In genomic region chr20:62918137-62918536, GRCh38 we compare ENCODE assay signal across 12 cellular contexts. TPM values are rescaled to one million over a fixed set of nuclear protein-coding genes. Genes with fewer than 3 reads are reported as not detected.
DNase-seq lines count a peak whose midpoint lies in the region; ATAC-seq and TF ChIP-seq lines count a peak whose summit lies in the region.
"Had no signal": no experiment of that assay in that cellular context is flagged by ENCODE, and none has a peak within 500 bp of the region (broad histone marks: within the 10 kb centered on the region; RNA-seq: fewer than 3 reads in every experiment).

No MANE protein-coding gene starts in this region.

- peak overlapping the region; percentile 53 for H3K27ac ChIP-seq in Karpas-422 (ENCODE audit: low read length)
- H3K27ac ChIP-seq: A549, stomach had no signal

- no peak overlapping the region for H2AFZ ChIP-seq in Karpas-422 (ENCODE audit: low read length)

- no peaks in the 10 kb centered on the region for H3K9me3 ChIP-seq in Karpas-422 (ENCODE audit: low read length)
- H3K9me3 ChIP-seq: A549, stomach had no signal

- peak; percentile 45 for ATAC-seq in activated CD4-positive, alpha-beta T cell treated with anti-CD3 and anti-CD28 coated beads for 36 hours
- ATAC-seq in HG02938 (IDR thresholded peaks at IDR 0.05; ENCODE audit: unreplicated experiment): no peak
- ATAC-seq: A549, Panc1 had no signal

- CTCF ChIA-PET in activated CD4-positive, alpha-beta T cell treated with anti-CD3 and anti-CD28 coated beads for 36 hours (lab: Charles Lee): interaction anchor here (0.7 to 11.1 kb wide), 6 partner anchors 9 to 579 kb away, joined by 3 to 140 read pairs (median 12); partner anchors contain the start of gene GID8
- CTCF ChIA-PET in HEK293T (lab: Yijun Ruan, JAX): interaction anchor here (1.4 to 5.5 kb wide), 3 partner anchors 9 to 18 kb away, joined by 3 to 20 read pairs (median 7); partner anchors contain the start of gene DIDO1

- POLR2A ChIA-PET in activated CD4-positive, alpha-beta T cell treated with anti-CD3 and anti-CD28 coated beads for 36 hours (lab: Charles Lee): interaction anchor here (0.7 to 1.2 kb wide), 3 partner anchors 15 to 21 kb away, joined by 3 to 4 read pairs (median 3); no protein-coding TSS in a partner anchor
- POLR2A ChIA-PET in HEK293T (lab: Yijun Ruan, JAX): interaction anchor here (1.2 kb wide), 1 partner anchor 19 kb away, joined by 3 read pairs; the partner anchor contains the start of gene GID8

- H3K27me3 ChIP-seq in Karpas-422 (ENCODE audit: low read length): no peaks in the 10 kb centered on the region
- H3K27me3 ChIP-seq: stomach had no signal

- no peaks in the 10 kb centered on the region for H3K9me3 Mint-ChIP-seq in activated CD4-positive, alpha-beta T cell treated with anti-CD3 and anti-CD28 coated beads for 36 hours (ENCODE audit: low read depth)
- H3K9me3 Mint-ChIP-seq in activated naive CD8-positive, alpha-beta T cell treated with anti-CD3 and anti-CD28 coated beads for 36 hours: no peaks in the 10 kb centered on the region
- H3K9me3 Mint-ChIP-seq: dendritic cell treated with granulocyte-macrophage colony-stimulating factor and Interleukin-4, amounts not matched to agents 40 ng/mL and 50 ng/mL, for 4 days had no signal

- H3K4me1 ChIP-seq in Karpas-422 (ENCODE audit: low read length): peaks cover 65% of the 10 kb centered on the region

- peaks cover 1% of the 10 kb centered on the region; the same call in 1 of the 2 replicates for H3K36me3 ChIP-seq in Karpas-422 (ENCODE audit: insufficient read depth, low read length)

- intact Hi-C loops in activated CD4-positive, alpha-beta T cell treated with anti-CD3 and anti-CD28 coated beads for 36 hours (cut with DNase I, micrococcal nuclease): loop anchor here in 1 of 2 experiments (2.0 kb wide), 1 partner anchor 17 kb away; no protein-coding TSS in a partner anchor

- H3K79me2 ChIP-seq in Karpas-422 (ENCODE audit: low read length): peaks cover 100% of the 10 kb centered on the region

- peak overlapping the region; percentile 69 for H3K4me3 Mint-ChIP-seq in activated CD4-positive, alpha-beta T cell treated with anti-CD3 and anti-CD28 coated beads for 36 hours
- H3K4me3 Mint-ChIP-seq in activated naive CD8-positive, alpha-beta T cell treated with anti-CD3 and anti-CD28 coated beads for 36 hours: peak overlapping the region; percentile 61
- H3K4me3 Mint-ChIP-seq: dendritic cell treated with granulocyte-macrophage colony-stimulating factor and Interleukin-4, amounts not matched to agents 40 ng/mL and 50 ng/mL, for 4 days had no signal

- H3K27me3 Mint-ChIP-seq in activated CD4-positive, alpha-beta T cell treated with anti-CD3 and anti-CD28 coated beads for 36 hours: no peaks in the 10 kb centered on the region
- H3K27me3 Mint-ChIP-seq in activated naive CD8-positive, alpha-beta T cell treated with anti-CD3 and anti-CD28 coated beads for 36 hours: no peaks in the 10 kb centered on the region
- H3K27me3 Mint-ChIP-seq: dendritic cell treated with granulocyte-macrophage colony-stimulating factor and Interleukin-4, amounts not matched to agents 40 ng/mL and 50 ng/mL, for 4 days had no signal

- peaks cover 78% of the 10 kb centered on the region for H3K4me1 Mint-ChIP-seq in activated CD4-positive, alpha-beta T cell treated with anti-CD3 and anti-CD28 coated beads for 36 hours
- peaks cover 81% of the 10 kb centered on the region for H3K4me1 Mint-ChIP-seq in activated naive CD8-positive, alpha-beta T cell treated with anti-CD3 and anti-CD28 coated beads for 36 hours

- H3K4me2 ChIP-seq in Karpas-422 (ENCODE audit: low read depth, low read length, poor library complexity, severe bottlenecking): peak overlapping the region; percentile 53
- H3K4me2 ChIP-seq: A549 had no signal

- H3K9ac ChIP-seq in Karpas-422 (ENCODE audit: low read length): peak overlapping the region; percentile 41

- H3K4me3 ChIP-seq in Karpas-422 (ENCODE audit: low read length): no peak overlapping the region
- H3K4me3 ChIP-seq: A549, stomach had no signal

- peak overlapping the region; percentile 90 for H3K27ac Mint-ChIP-seq in activated CD4-positive, alpha-beta T cell treated with anti-CD3 and anti-CD28 coated beads for 36 hours
- H3K27ac Mint-ChIP-seq in activated naive CD8-positive, alpha-beta T cell treated with anti-CD3 and anti-CD28 coated beads for 36 hours: peak overlapping the region; percentile 90

- H3K36me3 Mint-ChIP-seq in activated CD4-positive, alpha-beta T cell treated with anti-CD3 and anti-CD28 coated beads for 36 hours (ENCODE audit: low read depth): peaks cover 20% of the 10 kb centered on the region
- H3K36me3 Mint-ChIP-seq in activated naive CD8-positive, alpha-beta T cell treated with anti-CD3 and anti-CD28 coated beads for 36 hours: peaks cover 25% of the 10 kb centered on the region

- H4K20me1 ChIP-seq in Karpas-422 (ENCODE audit: insufficient read depth, low read depth, low read length): peaks cover 88% of the 10 kb centered on the region

- H3K9me2 ChIP-seq in Karpas-422 (replicated peaks; ENCODE audit: insufficient read depth, low read length): no peaks in the 10 kb centered on the region

- DNase-seq in activated CD4-positive, alpha-beta T cell treated with anti-CD3 and anti-CD28 coated beads for 36 hours: peak; percentile 66
- DNase-seq in activated CD4-positive, alpha-beta T cell treated with anti-CD3 and anti-CD28 coated beads, Interleukin-2, amount 50 U/mL, for 4 hours: no peak
- peak; percentile 59 for DNase-seq in Karpas-422
- DNase-seq in activated naive CD8-positive, alpha-beta T cell treated with anti-CD3 and anti-CD28 coated beads for 36 hours: peak; percentile 67
- peak; percentile 48 for DNase-seq in stimulated activated CD8-positive, alpha-beta memory T cell treated with anti-CD3 and anti-CD28 coated beads, Interleukin-4, amount 100 ng/mL, for 48 hours
- no peak for DNase-seq in HEK293T (ENCODE audit: extremely low spot score)
- DNase-seq in LoVo (ENCODE audit: low spot score): no peak
- DNase-seq: stomach had no signal

TF ChIP-seq in HEK293T, 16 proteins besides CTCF, POLR2A, EP300 and RAD21:
- TF ChIP-seq SUZ12 (IDR thresholded peaks at IDR 0.05) (no peak), ELF4 (IDR thresholded peaks at IDR 0.05) (no peak), HDGF (IDR thresholded peaks at IDR 0.05; ENCODE audit: borderline replicate concordance) (no peak), ARNT (IDR thresholded peaks at IDR 0.05) (no peak), PKNOX1 (IDR thresholded peaks at IDR 0.05) (no peak), CTBP1 (IDR thresholded peaks at IDR 0.05; ENCODE audit: borderline replicate concordance) (no peak), TARDBP (IDR thresholded peaks at IDR 0.05) (no peak), L3MBTL2 (conservative IDR thresholded peaks at IDR 0.05) (no peak), BHLHE40 (IDR thresholded peaks at IDR 0.05; ENCODE audit: borderline replicate concordance) (no peak)

RNA-seq across cellular contexts. Expression of gene DIDO1, which starts 8.2 kb away (rescaled TPM):
- 10 to 100 TPM; 43.7 to 49.7 TPM for total RNA-seq in activated CD4-positive, alpha-beta T cell treated with anti-CD3 and anti-CD28 coated beads for 36 hours
- total RNA-seq in Karpas-422 (2014; rRNA removed; shearing (Covaris generic); ENCODE audit: low replicate concordance): 35.4 and 43.4 TPM in 2 replicates
- total RNA-seq in activated naive CD8-positive, alpha-beta T cell treated with anti-CD3 and anti-CD28 coated beads for 36 hours: 10 to 100 TPM; 46.3 to 47.2 TPM

RNA-seq across cellular contexts. Expression of gene GID8, which starts 19.8 kb away (rescaled TPM):
- total RNA-seq in activated CD4-positive, alpha-beta T cell treated with anti-CD3 and anti-CD28 coated beads for 36 hours: 10 to 100 TPM; 30.7 to 39.9 TPM
- total RNA-seq in Karpas-422 (2014; rRNA removed; shearing (Covaris generic); ENCODE audit: low replicate concordance): 31.3 and 48.2 TPM in 2 replicates
- 10 to 100 TPM; 47.6 to 48.5 TPM for total RNA-seq in activated naive CD8-positive, alpha-beta T cell treated with anti-CD3 and anti-CD28 coated beads for 36 hours

RNA-seq across cellular contexts. Expression of gene SLC17A9, which starts 34.4 kb away (rescaled TPM):
- total RNA-seq in activated CD4-positive, alpha-beta T cell treated with anti-CD3 and anti-CD28 coated beads for 36 hours: 10 to 100 TPM; 16.2 to 16.5 TPM
- 15.9 and 22.1 TPM in 2 replicates for total RNA-seq in Karpas-422 (2014; rRNA removed; shearing (Covaris generic); ENCODE audit: low replicate concordance)
- 10 to 100 TPM; 49.7 to 52.1 TPM for total RNA-seq in activated naive CD8-positive, alpha-beta T cell treated with anti-CD3 and anti-CD28 coated beads for 36 hours

RNA-seq across cellular contexts. Expression of gene TCFL5, which starts 56.5 kb away (rescaled TPM):
- total RNA-seq in activated CD4-positive, alpha-beta T cell treated with anti-CD3 and anti-CD28 coated beads for 36 hours: 1 to 10 TPM; 5.2 to 6.6 TPM
- total RNA-seq in Karpas-422 (2014; rRNA removed; shearing (Covaris generic); ENCODE audit: low replicate concordance): 11.3 and 11.5 TPM in 2 replicates
- 1 to 10 TPM; 5.4 to 5.8 TPM for total RNA-seq in activated naive CD8-positive, alpha-beta T cell treated with anti-CD3 and anti-CD28 coated beads for 36 hours

Comparison
In these comparisons a context has a peak if more than half of its experiments do, and no peak if none do; other contexts are left out.
1. DNase-seq: peak in activated CD4-positive, alpha-beta T cell treated with anti-CD3 and anti-CD28 coated beads for 36 hours (single experiment), Karpas-422 (single experiment), activated naive CD8-positive, alpha-beta T cell treated with anti-CD3 and anti-CD28 coated beads for 36 hours (single experiment) and stimulated activated CD8-positive, alpha-beta memory T cell treated with anti-CD3 and anti-CD28 coated beads, Interleukin-4, amount 100 ng/mL, for 48 hours (single experiment); none in activated CD4-positive, alpha-beta T cell treated with anti-CD3 and anti-CD28 coated beads, Interleukin-2, amount 50 U/mL, for 4 hours (0 of 2), HEK293T (single experiment) and LoVo (single experiment).